ENCODE assay signal across 2 cellular contexts in the genomic region with DNA sequence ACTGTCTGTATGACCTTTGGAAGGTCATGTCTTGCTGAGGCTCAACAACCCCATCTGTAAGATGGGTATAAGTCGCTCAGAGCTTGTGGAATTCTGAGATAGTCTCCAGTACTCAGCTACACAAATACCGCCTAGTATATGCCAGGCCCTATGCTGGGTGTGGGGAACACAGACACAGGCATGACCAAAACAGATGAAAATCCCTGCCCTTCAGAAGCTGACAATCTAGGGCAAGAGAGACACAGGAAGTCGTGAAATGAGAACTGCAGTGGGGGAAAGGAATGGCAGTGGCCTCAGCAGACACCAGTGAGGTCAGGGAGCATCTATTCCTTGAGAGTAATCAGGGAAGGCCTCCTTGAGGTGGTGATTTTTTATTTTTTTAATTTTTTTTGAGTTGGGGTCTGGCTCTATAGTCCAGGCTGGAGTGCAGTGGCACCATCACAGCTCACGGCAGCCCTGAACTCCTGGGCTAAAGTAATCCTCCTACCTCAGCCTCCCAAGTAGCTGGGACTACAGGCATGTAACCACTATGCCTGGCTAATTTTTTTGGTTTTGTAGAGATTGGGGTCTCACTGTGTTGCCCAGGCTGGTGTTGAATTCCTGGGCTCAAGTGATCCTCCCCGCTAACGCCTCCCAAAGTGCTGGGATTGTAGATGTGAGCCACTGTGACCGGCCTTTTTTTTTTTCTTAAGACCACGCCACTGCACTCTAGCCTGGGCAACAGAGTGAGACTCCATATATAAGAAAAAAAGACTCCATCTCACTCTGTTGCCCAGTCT.
A peak's percentile ranks its signal among the peaks of the same experiment; 100 is the strongest.
TF ChIP-seq lines count a peak whose summit lies in the region.

No MANE protein-coding gene starts in this region.

TF ChIP-seq in A549, 52 proteins besides CTCF, POLR2A, EP300 and RAD21:
- TF ChIP-seq TFCP2L1 (CRISPR knock-in tag; IDR thresholded peaks at IDR 0.05), result no peak
- TF ChIP-seq NFE2L2 (conservative IDR thresholded peaks at IDR 0.05; ENCODE audit: low read length), result no peak
- no peak for TF ChIP-seq RCOR1 (IDR thresholded peaks at IDR 0.05; ENCODE audit: low read depth, low read length)
- TF ChIP-seq ZNF302 (CRISPR knock-in tag; IDR thresholded peaks at IDR 0.05), result no peak
- TF ChIP-seq, protein P1, sequence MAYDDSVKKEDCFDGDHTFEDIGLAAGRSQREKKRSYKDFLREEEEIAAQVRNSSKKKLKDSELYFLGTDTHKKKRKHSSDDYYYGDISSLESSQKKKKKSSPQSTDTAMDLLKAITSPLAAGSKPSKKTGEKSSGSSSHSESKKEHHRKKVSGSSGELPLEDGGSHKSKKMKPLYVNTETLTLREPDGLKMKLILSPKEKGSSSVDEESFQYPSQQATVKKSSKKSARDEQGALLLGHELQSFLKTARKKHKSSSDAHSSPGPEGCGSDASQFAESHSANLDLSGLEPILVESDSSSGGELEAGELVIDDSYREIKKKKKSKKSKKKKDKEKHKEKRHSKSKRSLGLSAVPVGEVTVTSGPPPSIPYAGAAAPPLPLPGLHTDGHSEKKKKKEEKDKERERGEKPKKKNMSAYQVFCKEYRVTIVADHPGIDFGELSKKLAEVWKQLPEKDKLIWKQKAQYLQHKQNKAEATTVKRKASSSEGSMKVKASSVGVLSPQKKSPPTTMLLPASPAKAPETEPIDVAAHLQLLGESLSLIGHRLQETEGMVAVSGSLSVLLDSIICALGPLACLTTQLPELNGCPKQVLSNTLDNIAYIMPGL (CRISPR knock-in tag; IDR thresholded peaks at IDR 0.05; ENCODE audit: borderline replicate concordance), result no peak
- TF ChIP-seq RNF2 (IDR thresholded peaks at IDR 0.05; ENCODE audit: borderline replicate concordance, low read depth), result no peak
- no peak for TF ChIP-seq POLR2AphosphoS2 (conservative IDR thresholded peaks at IDR 0.05; ENCODE audit: low read length)
- no peak for TF ChIP-seq MAZ (IDR thresholded peaks at IDR 0.05; ENCODE audit: borderline replicate concordance, low read depth, low read length)
- no peak for TF ChIP-seq TP53 (CRISPR knock-in tag; IDR thresholded peaks at IDR 0.05)
- peak; percentile 82; the same call in 1 of the 2 replicates for TF ChIP-seq ESRRA (IDR thresholded peaks at IDR 0.05; ENCODE audit: borderline replicate concordance, low read length)
- no peak for TF ChIP-seq SMC3 (IDR thresholded peaks at IDR 0.05)
- TF ChIP-seq ZFP36 (IDR thresholded peaks at IDR 0.05; ENCODE audit: borderline replicate concordance, partially characterized antibody), result peak; percentile 70
- TF ChIP-seq, protein P2, sequence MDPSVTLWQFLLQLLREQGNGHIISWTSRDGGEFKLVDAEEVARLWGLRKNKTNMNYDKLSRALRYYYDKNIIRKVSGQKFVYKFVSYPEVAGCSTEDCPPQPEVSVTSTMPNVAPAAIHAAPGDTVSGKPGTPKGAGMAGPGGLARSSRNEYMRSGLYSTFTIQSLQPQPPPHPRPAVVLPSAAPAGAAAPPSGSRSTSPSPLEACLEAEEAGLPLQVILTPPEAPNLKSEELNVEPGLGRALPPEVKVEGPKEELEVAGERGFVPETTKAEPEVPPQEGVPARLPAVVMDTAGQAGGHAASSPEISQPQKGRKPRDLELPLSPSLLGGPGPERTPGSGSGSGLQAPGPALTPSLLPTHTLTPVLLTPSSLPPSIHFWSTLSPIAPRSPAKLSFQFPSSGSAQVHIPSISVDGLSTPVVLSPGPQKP (IDR thresholded peaks at IDR 0.05; ENCODE audit: low read depth, low read length), result no peak
- TF ChIP-seq HES2 (IDR thresholded peaks at IDR 0.05), result no peak

TF ChIP-seq in WTC11, 78 proteins besides CTCF, POLR2A, EP300 and RAD21:
- TF ChIP-seq ZNF121 (CRISPR knock-in tag; IDR thresholded peaks at IDR 0.05), result peak; percentile 29; the same call in 1 of the 2 replicates
- no peak for TF ChIP-seq ETV6 (CRISPR knock-in tag; IDR thresholded peaks at IDR 0.05)
- no peak for TF ChIP-seq NR1H2 (CRISPR knock-in tag; IDR thresholded peaks at IDR 0.05)
- TF ChIP-seq, protein P3, sequence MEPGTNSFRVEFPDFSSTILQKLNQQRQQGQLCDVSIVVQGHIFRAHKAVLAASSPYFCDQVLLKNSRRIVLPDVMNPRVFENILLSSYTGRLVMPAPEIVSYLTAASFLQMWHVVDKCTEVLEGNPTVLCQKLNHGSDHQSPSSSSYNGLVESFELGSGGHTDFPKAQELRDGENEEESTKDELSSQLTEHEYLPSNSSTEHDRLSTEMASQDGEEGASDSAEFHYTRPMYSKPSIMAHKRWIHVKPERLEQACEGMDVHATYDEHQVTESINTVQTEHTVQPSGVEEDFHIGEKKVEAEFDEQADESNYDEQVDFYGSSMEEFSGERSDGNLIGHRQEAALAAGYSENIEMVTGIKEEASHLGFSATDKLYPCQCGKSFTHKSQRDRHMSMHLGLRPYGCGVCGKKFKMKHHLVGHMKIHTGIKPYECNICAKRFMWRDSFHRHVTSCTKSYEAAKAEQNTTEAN (CRISPR knock-in tag; IDR thresholded peaks at IDR 0.05), result no peak
